Comparison of ENCODE assay signal across 1 cellular context in genomic region chr7:148940702-148941597, GRCh38.
TF ChIP-seq lines count a peak whose summit lies in the region.

No MANE protein-coding gene starts in this region.

TF ChIP-seq in K562, 482 proteins besides CTCF, POLR2A, EP300 and RAD21 (continued from another document and continues in another):
- TF ChIP-seq PBX2 (CRISPR knock-in tag; IDR thresholded peaks at IDR 0.05; ENCODE audit: low read depth): no peak; the same call in 1 of the 2 replicates
- TF ChIP-seq PBX2 (tag; conservative IDR thresholded peaks at IDR 0.05; ENCODE audit: low read depth): 0 out of 2 replicates have a peak, but pooled peaks have one; percentile 50
- no peak for TF ChIP-seq HMG20B (CRISPR knock-in tag; IDR thresholded peaks at IDR 0.05)
- no peak for TF ChIP-seq SMAD3 (CRISPR knock-in tag; conservative IDR thresholded peaks at IDR 0.05)
- TF ChIP-seq ZNF354B (CRISPR knock-in tag; IDR thresholded peaks at IDR 0.05): no peak
- no peak for TF ChIP-seq ZNF518B (CRISPR knock-in tag; IDR thresholded peaks at IDR 0.05)
- TF ChIP-seq ZC3H4 (CRISPR knock-in tag; IDR thresholded peaks at IDR 0.05; ENCODE audit: borderline replicate concordance): no peak
- no peak for TF ChIP-seq ZNF280A (IDR thresholded peaks at IDR 0.05; ENCODE audit: low read depth, partially characterized antibody)
- peak; percentile 98 for TF ChIP-seq NKRF (IDR thresholded peaks at IDR 0.05; ENCODE audit: borderline replicate concordance)
- peak; percentile 79 for TF ChIP-seq ZEB2 (IDR thresholded peaks at IDR 0.05)
- no peak for TF ChIP-seq ZBTB1 (CRISPR knock-in tag; IDR thresholded peaks at IDR 0.05; ENCODE audit: borderline replicate concordance, low read depth)
- TF ChIP-seq EHMT2 (IDR thresholded peaks at IDR 0.05): peak; percentile 55; the same call in 1 of the 2 replicates
- TF ChIP-seq POLR2B (IDR thresholded peaks at IDR 0.05; ENCODE audit: low read depth, partially characterized antibody): peak; percentile 80
- peak; percentile 63 to 79; a peak in 2 of 4 replicates for TF ChIP-seq ARNT (IDR thresholded peaks at IDR 0.05)
- TF ChIP-seq MED1 (CRISPR knock-in tag; IDR thresholded peaks at IDR 0.05; ENCODE audit: borderline replicate concordance): no peak
- peak; percentile 83 for TF ChIP-seq BDP1 (IDR thresholded peaks at IDR 0.05; ENCODE audit: insufficient read depth, insufficient read length)
- peak; percentile 58 to 89 for TF ChIP-seq AFF1 (IDR thresholded peaks at IDR 0.05; ENCODE audit: low read depth in 1 of 2, partially characterized antibody in 2 of 2)
- no peak for TF ChIP-seq ARID2 (IDR thresholded peaks at IDR 0.05)
- TF ChIP-seq CGGBP1 (CRISPR knock-in tag; IDR thresholded peaks at IDR 0.05): 0 out of 2 replicates have a peak, but pooled peaks have one; percentile 69
- no peak for TF ChIP-seq PTRF (tag; IDR thresholded peaks at IDR 0.05)
- TF ChIP-seq NFATC3 (IDR thresholded peaks at IDR 0.05): 0 out of 2 replicates have a peak, but pooled peaks have one; percentile 75
- peak; percentile 57 for TF ChIP-seq CHAMP1 (IDR thresholded peaks at IDR 0.05)
- no peak; the same call in 1 of the 2 replicates for TF ChIP-seq NFE2 (IDR thresholded peaks at IDR 0.05; ENCODE audit: low read depth)
- TF ChIP-seq NR0B1 (IDR thresholded peaks at IDR 0.05; ENCODE audit: partially characterized antibody): no peak
- TF ChIP-seq HDAC2 (IDR thresholded peaks at IDR 0.05): peak; percentile 92
- no peak for TF ChIP-seq CLOCK (CRISPR knock-in tag; IDR thresholded peaks at IDR 0.05; ENCODE audit: borderline replicate concordance)
- TF ChIP-seq HMBOX1 (IDR thresholded peaks at IDR 0.05): peak; percentile 98
- peak; percentile 87 for TF ChIP-seq SOX6 (IDR thresholded peaks at IDR 0.05)
- peak; percentile 44; the same call in 1 of the 2 replicates for TF ChIP-seq RB1 (IDR thresholded peaks at IDR 0.05; ENCODE audit: low read depth)
- TF ChIP-seq MAFF (IDR thresholded peaks at IDR 0.05; ENCODE audit: low read length): no peak; the same call in 1 of the 2 replicates
- 0 out of 2 replicates have a peak, but pooled peaks have one; percentile 57 for TF ChIP-seq MTA1 (IDR thresholded peaks at IDR 0.05; ENCODE audit: borderline replicate concordance)
- TF ChIP-seq ZNF717 (CRISPR knock-in tag; IDR thresholded peaks at IDR 0.05): 0 out of 2 replicates have a peak, but pooled peaks have one; percentile 8
- TF ChIP-seq KDM2B (CRISPR knock-in tag; IDR thresholded peaks at IDR 0.05): 0 out of 2 replicates have a peak, but pooled peaks have one; percentile 67
